Comparison of ENCODE assay signal across 20 cellular contexts in the genomic region with DNA sequence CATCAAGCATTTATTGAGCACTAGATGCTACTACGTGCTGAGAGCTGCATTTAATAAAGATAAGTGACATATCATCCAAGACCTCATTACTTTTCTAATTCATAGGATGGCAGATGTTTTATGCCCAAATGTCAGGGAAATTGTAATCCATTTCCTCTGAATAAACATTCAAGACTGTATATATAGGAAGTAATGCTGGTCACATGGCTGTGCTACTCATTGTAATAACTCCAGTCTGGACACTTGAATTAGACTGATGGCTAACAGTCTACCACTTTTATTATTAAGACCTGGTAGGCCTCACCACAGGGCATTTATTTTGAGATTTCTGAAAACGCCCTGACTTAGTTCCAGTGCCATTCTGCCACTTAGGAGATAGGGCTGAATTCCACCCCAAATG. TPM values are rescaled to one million over a fixed set of nuclear protein-coding genes. Genes with fewer than 3 reads are reported as not detected.
"Had no signal": no experiment of that assay in that cellular context is flagged by ENCODE, and none has a peak within 500 bp of the region (broad histone marks: within the 10 kb centered on the region; RNA-seq: fewer than 3 reads in every experiment).

No MANE protein-coding gene starts in this region.

- H3K9ac ChIP-seq: neural progenitor cell had no signal

- ATAC-seq: activated CD8-positive, alpha-beta T cell treated with anti-CD3 and anti-CD28 coated beads, Interleukin-2, amount 10 ng/mL, durations not matched to agents 7 days and 5 days; gastrocnemius medialis; left lobe of liver; stimulated activated naive CD8-positive, alpha-beta T cell treated with anti-CD3 and anti-CD28 coated beads, Interleukin-15, amount 100 ng/mL, for 72 hours had no signal

- H3K4me3 ChIP-seq: coronary artery, gastrocnemius medialis, neural progenitor cell, prostate gland, right atrium auricular region, suprapubic skin, transverse colon, uterus had no signal

- DNase-seq: activated CD4-positive, alpha-beta T cell treated with anti-CD3 and anti-CD28 coated beads, Interleukin-2, amount 10 ng/mL, durations not matched to agents 24 days and 14 days; activated CD8-positive, alpha-beta T cell treated with anti-CD3 and anti-CD28 coated beads, Interleukin-2, amount 10 ng/mL, durations not matched to agents 7 days and 5 days; activated naive CD4-positive, alpha-beta T cell treated with Interleukin-2 at 50 U/mL for 16 hours; activated T-cell treated with anti-CD3 and anti-CD28 coated beads, Interleukin-2, amount 50 U/mL, for 24 hours; effector CD4-positive, alpha-beta T cell; gastrocnemius medialis; head of caudate nucleus; kidney; stimulated activated naive CD8-positive, alpha-beta T cell treated with anti-CD3 and anti-CD28 coated beads, Interleukin-15, amount 100 ng/mL, for 72 hours; transverse colon; uterus had no signal

- H3K27ac Mint-ChIP-seq: activated CD4-positive, alpha-beta T cell treated with anti-CD3 and anti-CD28 coated beads, Interleukin-2, amount 10 ng/mL, durations not matched to agents 24 days and 14 days; activated CD8-positive, alpha-beta T cell treated with anti-CD3 and anti-CD28 coated beads, Interleukin-2, amount 10 ng/mL, durations not matched to agents 7 days and 5 days; activated T-cell treated with anti-CD3 and anti-CD28 coated beads, Interleukin-2, amount 50 U/mL, for 24 hours; activated T-helper 2 cell treated with anti-CD3 and anti-CD28 coated beads, Interferon-gamma antibody, Interleukin-2, Interleukin-4, amounts not matched to agents 10 μg/mL and 5 μg/mL and 100 μg/mL, durations not matched to agents 14 hours and 24 hours and 36 hours; neural progenitor cell; stimulated activated naive CD8-positive, alpha-beta T cell treated with anti-CD3 and anti-CD28 coated beads, Interleukin-15, amount 100 ng/mL, for 72 hours had no signal

- H3K27me3 Mint-ChIP-seq: activated CD4-positive, alpha-beta T cell treated with anti-CD3 and anti-CD28 coated beads, Interleukin-2, amount 10 ng/mL, durations not matched to agents 24 days and 14 days; activated T-cell treated with anti-CD3 and anti-CD28 coated beads, Interleukin-2, amount 50 U/mL, for 24 hours; central memory CD8-positive, alpha-beta T cell; stimulated activated naive CD8-positive, alpha-beta T cell treated with anti-CD3 and anti-CD28 coated beads, Interleukin-15, amount 100 ng/mL, for 72 hours had no signal

- H3K9me3 Mint-ChIP-seq: central memory CD8-positive, alpha-beta T cell; neural progenitor cell had no signal

- H3K4me1 Mint-ChIP-seq: neural progenitor cell; stimulated activated naive CD8-positive, alpha-beta T cell treated with anti-CD3 and anti-CD28 coated beads, Interleukin-15, amount 100 ng/mL, for 72 hours had no signal

- H3K4me2 ChIP-seq: neural progenitor cell had no signal

- H3K27me3 ChIP-seq: gastrocnemius medialis, neural progenitor cell, right atrium auricular region, suprapubic skin, transverse colon, uterus had no signal

- H2AFZ ChIP-seq: neural progenitor cell had no signal

- H3K27ac ChIP-seq: coronary artery, gastrocnemius medialis, neural progenitor cell, prostate gland, right atrium auricular region, suprapubic skin, transverse colon, uterus had no signal

- H3K36me3 ChIP-seq: gastrocnemius medialis, neural progenitor cell, prostate gland, right atrium auricular region, suprapubic skin, transverse colon, uterus had no signal

- H3K4me1 ChIP-seq: neural progenitor cell, prostate gland, right atrium auricular region, suprapubic skin, transverse colon, uterus had no signal

- H3K36me3 Mint-ChIP-seq: neural progenitor cell had no signal

- H3K4me3 Mint-ChIP-seq: activated CD4-positive, alpha-beta T cell treated with anti-CD3 and anti-CD28 coated beads, Interleukin-2, amount 10 ng/mL, durations not matched to agents 24 days and 14 days; activated CD8-positive, alpha-beta T cell treated with anti-CD3 and anti-CD28 coated beads, Interleukin-2, amount 10 ng/mL, durations not matched to agents 7 days and 5 days; activated T-cell treated with anti-CD3 and anti-CD28 coated beads, Interleukin-2, amount 50 U/mL, for 24 hours; central memory CD8-positive, alpha-beta T cell; neural progenitor cell; stimulated activated naive CD8-positive, alpha-beta T cell treated with anti-CD3 and anti-CD28 coated beads, Interleukin-15, amount 100 ng/mL, for 72 hours had no signal

- H3K9me3 ChIP-seq: gastrocnemius medialis, prostate gland, right atrium auricular region, suprapubic skin, transverse colon, uterus had no signal

RNA-seq across cellular contexts. Expression of a gene that starts 36.6 kb away (rescaled TPM):
- total RNA-seq: lung microvascular endothelial cell had no signal
